1 cellular context compared by ENCODE assay signal in the genomic region with DNA sequence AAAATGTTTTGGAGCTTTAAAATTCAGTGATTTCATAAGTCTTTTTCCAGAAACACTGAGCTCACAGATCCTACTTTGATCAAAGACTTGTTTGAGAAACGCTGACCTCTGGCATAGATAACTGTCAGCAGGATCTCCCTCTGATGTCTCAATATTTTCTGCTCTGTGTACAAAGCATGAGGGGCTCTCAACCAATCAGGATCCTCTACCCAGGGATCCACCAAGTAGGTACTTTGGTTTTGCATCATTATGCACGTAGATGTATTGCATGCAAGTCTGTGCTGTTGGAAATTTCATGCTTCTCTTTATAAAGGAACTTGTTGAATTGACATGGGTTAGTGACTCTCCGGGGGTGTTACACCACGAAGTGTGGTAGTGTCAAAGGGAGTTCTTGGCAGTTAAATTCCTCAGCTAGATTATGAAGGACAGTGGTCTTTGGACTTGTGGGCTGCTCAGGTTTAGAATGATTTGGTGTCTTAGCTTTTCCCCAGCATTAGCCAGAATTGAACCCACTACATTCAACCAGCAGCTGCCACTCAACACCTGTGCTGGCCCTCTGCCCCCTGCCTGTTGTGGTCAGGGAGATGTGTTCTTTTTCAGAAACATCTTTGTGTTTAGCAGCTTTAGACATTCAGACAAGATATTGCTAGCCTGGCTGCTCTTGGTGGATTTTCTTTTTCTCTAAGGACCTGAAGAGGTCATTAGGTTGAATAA.
TF ChIP-seq lines count a peak whose summit lies in the region.

No MANE protein-coding gene starts in this region.

TF ChIP-seq in HepG2, 621 proteins besides CTCF, POLR2A, EP300 and RAD21 (continued from another document and continues in another):
- no peak for TF ChIP-seq KMT2A (CRISPR knock-in tag; IDR thresholded peaks at IDR 0.05)
- no peak for TF ChIP-seq ADNP (CRISPR knock-in tag; IDR thresholded peaks at IDR 0.05)
- no peak for TF ChIP-seq HOXA5 (CRISPR knock-in tag; IDR thresholded peaks at IDR 0.05)
- no peak for TF ChIP-seq ZNF567 (CRISPR knock-in tag; IDR thresholded peaks at IDR 0.05; ENCODE audit: borderline replicate concordance)
- TF ChIP-seq PHF8 (CRISPR knock-in tag; IDR thresholded peaks at IDR 0.05), result no peak
- TF ChIP-seq ZBTB46 (CRISPR knock-in tag; IDR thresholded peaks at IDR 0.05; ENCODE audit: borderline replicate concordance), result no peak
- TF ChIP-seq, protein P1, sequence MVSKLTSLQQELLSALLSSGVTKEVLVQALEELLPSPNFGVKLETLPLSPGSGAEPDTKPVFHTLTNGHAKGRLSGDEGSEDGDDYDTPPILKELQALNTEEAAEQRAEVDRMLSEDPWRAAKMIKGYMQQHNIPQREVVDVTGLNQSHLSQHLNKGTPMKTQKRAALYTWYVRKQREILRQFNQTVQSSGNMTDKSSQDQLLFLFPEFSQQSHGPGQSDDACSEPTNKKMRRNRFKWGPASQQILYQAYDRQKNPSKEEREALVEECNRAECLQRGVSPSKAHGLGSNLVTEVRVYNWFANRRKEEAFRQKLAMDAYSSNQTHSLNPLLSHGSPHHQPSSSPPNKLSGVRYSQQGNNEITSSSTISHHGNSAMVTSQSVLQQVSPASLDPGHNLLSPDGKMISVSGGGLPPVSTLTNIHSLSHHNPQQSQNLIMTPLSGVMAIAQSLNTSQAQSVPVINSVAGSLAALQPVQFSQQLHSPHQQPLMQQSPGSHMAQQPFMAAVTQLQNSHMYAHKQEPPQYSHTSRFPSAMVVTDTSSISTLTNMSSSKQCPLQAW (CRISPR knock-in tag; IDR thresholded peaks at IDR 0.05), result 0 out of 2 replicates have a peak, but pooled peaks have one; percentile 47
- no peak for TF ChIP-seq THAP8 (CRISPR knock-in tag; IDR thresholded peaks at IDR 0.05; ENCODE audit: borderline replicate concordance)
- TF ChIP-seq ZNF557 (CRISPR knock-in tag; IDR thresholded peaks at IDR 0.05), result no peak
- TF ChIP-seq ZBTB39 (CRISPR knock-in tag; IDR thresholded peaks at IDR 0.05), result no peak
- no peak for TF ChIP-seq ZNF552 (CRISPR knock-in tag; IDR thresholded peaks at IDR 0.05; ENCODE audit: borderline replicate concordance)
- TF ChIP-seq ZNF33A (CRISPR knock-in tag; IDR thresholded peaks at IDR 0.05; ENCODE audit: borderline replicate concordance), result no peak
- no peak for TF ChIP-seq ZFP82 (CRISPR knock-in tag; IDR thresholded peaks at IDR 0.05; ENCODE audit: borderline replicate concordance)
- TF ChIP-seq ZNF317 (CRISPR knock-in tag; IDR thresholded peaks at IDR 0.05), result no peak
- TF ChIP-seq KDM4B (CRISPR knock-in tag; IDR thresholded peaks at IDR 0.05), result no peak
- no peak for TF ChIP-seq JUND (CRISPR knock-in tag; IDR thresholded peaks at IDR 0.05)
- no peak for TF ChIP-seq ZNF383 (CRISPR knock-in tag; IDR thresholded peaks at IDR 0.05; ENCODE audit: borderline replicate concordance)
- no peak for TF ChIP-seq REST (IDR thresholded peaks at IDR 0.05; ENCODE audit: borderline replicate concordance in 1 of 2, low read depth in 1 of 2, low read length in 2 of 2)
- TF ChIP-seq ZNF121 (CRISPR knock-in tag; IDR thresholded peaks at IDR 0.05), result no peak
- peak; percentile 72 for TF ChIP-seq SAP130 (CRISPR knock-in tag; IDR thresholded peaks at IDR 0.05; ENCODE audit: low read depth)
- no peak for TF ChIP-seq THAP7 (CRISPR knock-in tag; IDR thresholded peaks at IDR 0.05)
- TF ChIP-seq, protein P2, sequence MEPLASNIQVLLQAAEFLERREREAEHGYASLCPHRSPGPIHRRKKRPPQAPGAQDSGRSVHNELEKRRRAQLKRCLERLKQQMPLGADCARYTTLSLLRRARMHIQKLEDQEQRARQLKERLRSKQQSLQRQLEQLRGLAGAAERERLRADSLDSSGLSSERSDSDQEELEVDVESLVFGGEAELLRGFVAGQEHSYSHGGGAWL (CRISPR knock-in tag; IDR thresholded peaks at IDR 0.05), result no peak
- peak; percentile 42; the same call in 1 of the 2 replicates for TF ChIP-seq TBX2 (CRISPR knock-in tag; IDR thresholded peaks at IDR 0.05; ENCODE audit: borderline replicate concordance)
- no peak for TF ChIP-seq DR1 (CRISPR knock-in tag; IDR thresholded peaks at IDR 0.05)
- TF ChIP-seq TGIF2 (CRISPR knock-in tag; IDR thresholded peaks at IDR 0.05), result no peak; the same call in 1 of the 2 replicates
- TF ChIP-seq NFKBIZ (CRISPR knock-in tag; IDR thresholded peaks at IDR 0.05), result no peak
- TF ChIP-seq RFX1 (IDR thresholded peaks at IDR 0.05), result no peak
- peak; percentile 59 for TF ChIP-seq RCOR2 (CRISPR knock-in tag; IDR thresholded peaks at IDR 0.05)
- no peak; the same call in 1 of the 2 replicates for TF ChIP-seq SOX5 (CRISPR knock-in tag; IDR thresholded peaks at IDR 0.05; ENCODE audit: borderline replicate concordance)
- TF ChIP-seq SMAD9 (CRISPR knock-in tag; IDR thresholded peaks at IDR 0.05), result no peak
- TF ChIP-seq, protein P3, sequence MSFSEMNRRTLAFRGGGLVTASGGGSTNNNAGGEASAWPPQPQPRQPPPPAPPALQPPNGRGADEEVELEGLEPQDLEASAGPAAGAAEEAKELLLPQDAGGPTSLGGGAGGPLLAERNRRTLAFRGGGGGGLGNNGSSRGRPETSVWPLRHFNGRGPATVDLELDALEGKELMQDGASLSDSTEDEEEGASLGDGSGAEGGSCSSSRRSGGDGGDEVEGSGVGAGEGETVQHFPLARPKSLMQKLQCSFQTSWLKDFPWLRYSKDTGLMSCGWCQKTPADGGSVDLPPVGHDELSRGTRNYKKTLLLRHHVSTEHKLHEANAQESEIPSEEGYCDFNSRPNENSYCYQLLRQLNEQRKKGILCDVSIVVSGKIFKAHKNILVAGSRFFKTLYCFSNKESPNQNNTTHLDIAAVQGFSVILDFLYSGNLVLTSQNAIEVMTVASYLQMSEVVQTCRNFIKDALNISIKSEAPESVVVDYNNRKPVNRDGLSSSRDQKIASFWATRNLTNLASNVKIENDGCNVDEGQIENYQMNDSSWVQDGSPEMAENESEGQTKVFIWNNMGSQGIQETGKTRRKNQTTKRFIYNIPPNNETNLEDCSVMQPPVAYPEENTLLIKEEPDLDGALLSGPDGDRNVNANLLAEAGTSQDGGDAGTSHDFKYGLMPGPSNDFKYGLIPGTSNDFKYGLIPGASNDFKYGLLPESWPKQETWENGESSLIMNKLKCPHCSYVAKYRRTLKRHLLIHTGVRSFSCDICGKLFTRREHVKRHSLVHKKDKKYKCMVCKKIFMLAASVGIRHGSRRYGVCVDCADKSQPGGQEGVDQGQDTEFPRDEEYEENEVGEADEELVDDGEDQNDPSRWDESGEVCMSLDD (CRISPR knock-in tag; IDR thresholded peaks at IDR 0.05; ENCODE audit: borderline replicate concordance), result no peak
- TF ChIP-seq, protein P4, sequence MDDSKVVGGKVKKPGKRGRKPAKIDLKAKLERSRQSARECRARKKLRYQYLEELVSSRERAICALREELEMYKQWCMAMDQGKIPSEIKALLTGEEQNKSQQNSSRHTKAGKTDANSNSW (CRISPR knock-in tag; IDR thresholded peaks at IDR 0.05; ENCODE audit: borderline replicate concordance), result no peak
- no peak for TF ChIP-seq HDAC6 (IDR thresholded peaks at IDR 0.05; ENCODE audit: low read depth, low read length)
- TF ChIP-seq, protein P5, sequence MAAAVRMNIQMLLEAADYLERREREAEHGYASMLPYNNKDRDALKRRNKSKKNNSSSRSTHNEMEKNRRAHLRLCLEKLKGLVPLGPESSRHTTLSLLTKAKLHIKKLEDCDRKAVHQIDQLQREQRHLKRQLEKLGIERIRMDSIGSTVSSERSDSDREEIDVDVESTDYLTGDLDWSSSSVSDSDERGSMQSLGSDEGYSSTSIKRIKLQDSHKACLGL (CRISPR knock-in tag; IDR thresholded peaks at IDR 0.05), result no peak
- no peak for TF ChIP-seq ZNF20 (CRISPR knock-in tag; IDR thresholded peaks at IDR 0.05)
- no peak for TF ChIP-seq GZF1 (CRISPR knock-in tag; IDR thresholded peaks at IDR 0.05)
- no peak for TF ChIP-seq ZFP36L1 (CRISPR knock-in tag; IDR thresholded peaks at IDR 0.05)
- TF ChIP-seq, protein P6, sequence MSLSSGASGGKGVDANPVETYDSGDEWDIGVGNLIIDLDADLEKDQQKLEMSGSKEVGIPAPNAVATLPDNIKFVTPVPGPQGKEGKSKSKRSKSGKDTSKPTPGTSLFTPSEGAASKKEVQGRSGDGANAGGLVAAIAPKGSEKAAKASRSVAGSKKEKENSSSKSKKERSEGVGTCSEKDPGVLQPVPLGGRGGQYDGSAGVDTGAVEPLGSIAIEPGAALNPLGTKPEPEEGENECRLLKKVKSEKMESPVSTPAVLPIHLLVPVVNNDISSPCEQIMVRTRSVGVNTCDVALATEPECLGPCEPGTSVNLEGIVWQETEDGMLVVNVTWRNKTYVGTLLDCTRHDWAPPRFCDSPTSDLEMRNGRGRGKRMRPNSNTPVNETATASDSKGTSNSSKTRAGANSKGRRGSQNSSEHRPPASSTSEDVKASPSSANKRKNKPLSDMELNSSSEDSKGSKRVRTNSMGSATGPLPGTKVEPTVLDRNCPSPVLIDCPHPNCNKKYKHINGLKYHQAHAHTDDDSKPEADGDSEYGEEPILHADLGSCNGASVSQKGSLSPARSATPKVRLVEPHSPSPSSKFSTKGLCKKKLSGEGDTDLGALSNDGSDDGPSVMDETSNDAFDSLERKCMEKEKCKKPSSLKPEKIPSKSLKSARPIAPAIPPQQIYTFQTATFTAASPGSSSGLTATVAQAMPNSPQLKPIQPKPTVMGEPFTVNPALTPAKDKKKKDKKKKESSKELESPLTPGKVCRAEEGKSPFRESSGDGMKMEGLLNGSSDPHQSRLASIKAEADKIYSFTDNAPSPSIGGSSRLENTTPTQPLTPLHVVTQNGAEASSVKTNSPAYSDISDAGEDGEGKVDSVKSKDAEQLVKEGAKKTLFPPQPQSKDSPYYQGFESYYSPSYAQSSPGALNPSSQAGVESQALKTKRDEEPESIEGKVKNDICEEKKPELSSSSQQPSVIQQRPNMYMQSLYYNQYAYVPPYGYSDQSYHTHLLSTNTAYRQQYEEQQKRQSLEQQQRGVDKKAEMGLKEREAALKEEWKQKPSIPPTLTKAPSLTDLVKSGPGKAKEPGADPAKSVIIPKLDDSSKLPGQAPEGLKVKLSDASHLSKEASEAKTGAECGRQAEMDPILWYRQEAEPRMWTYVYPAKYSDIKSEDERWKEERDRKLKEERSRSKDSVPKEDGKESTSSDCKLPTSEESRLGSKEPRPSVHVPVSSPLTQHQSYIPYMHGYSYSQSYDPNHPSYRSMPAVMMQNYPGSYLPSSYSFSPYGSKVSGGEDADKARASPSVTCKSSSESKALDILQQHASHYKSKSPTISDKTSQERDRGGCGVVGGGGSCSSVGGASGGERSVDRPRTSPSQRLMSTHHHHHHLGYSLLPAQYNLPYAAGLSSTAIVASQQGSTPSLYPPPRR (CRISPR knock-in tag; IDR thresholded peaks at IDR 0.05; ENCODE audit: borderline replicate concordance), result no peak
- no peak for TF ChIP-seq ZNF484 (CRISPR knock-in tag; IDR thresholded peaks at IDR 0.05; ENCODE audit: borderline replicate concordance, low read depth)
